23 cellular contexts compared by ENCODE assay signal in the genomic region with DNA sequence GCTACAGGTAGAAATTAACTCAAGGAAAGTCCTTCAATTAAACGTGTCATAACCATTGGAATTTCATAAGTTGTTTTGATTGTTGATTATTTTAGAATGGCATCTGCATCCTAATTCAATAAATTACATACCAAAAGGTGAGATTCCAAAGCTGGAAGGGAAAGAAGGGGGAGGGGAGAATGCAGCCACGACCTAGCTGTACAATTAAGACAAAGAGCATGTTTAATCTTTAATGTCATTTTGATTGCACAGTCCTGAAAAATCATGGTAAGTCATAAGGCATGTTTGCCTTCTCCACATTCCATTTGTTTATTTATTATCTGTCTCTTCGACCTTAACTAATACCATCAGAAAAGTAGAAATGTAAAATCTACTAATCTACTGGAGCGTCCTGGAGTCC.
"Had no signal": no experiment of that assay in that cellular context is flagged by ENCODE, and none has a peak within 500 bp of the region (broad histone marks: within the 10 kb centered on the region; RNA-seq: fewer than 3 reads in every experiment).

No MANE protein-coding gene starts in this region.

- H3K4me3 ChIP-seq: adrenal gland, lung, ovary, sigmoid colon, thyroid gland had no signal

- DNase-seq: activated CD4-positive, CD25-positive, alpha-beta regulatory T cell treated with anti-CD3 and anti-CD28 coated beads, Interleukin-2, amount 50 U/mL, for 72 hours; activated CD8-positive, alpha-beta memory T cell treated with anti-CD3 and anti-CD28 coated beads for 24 hours; activated CD8-positive, alpha-beta memory T cell treated with anti-CD3 and anti-CD28 coated beads, Interleukin-2, amount 50 U/mL, for 48 hours; activated effector memory CD4-positive, alpha-beta T cell treated with anti-CD3 and anti-CD28 coated beads, Interleukin-2, amount 50 U/mL, for 16 hours; activated T-cell treated with anti-CD3 and anti-CD28 coated beads, Interleukin-2, amount 50 U/mL, for 48 hours; adrenal gland; dorsolateral prefrontal cortex; hypothalamus; kidney; ovary; sigmoid colon; stimulated activated CD4-positive, alpha-beta T cell treated with anti-CD3 and anti-CD28 coated beads, Interleukin-1b, Interleukin-23, amount 100 ng/mL, for 48 hours; stimulated activated CD8-positive, alpha-beta memory T cell treated with anti-CD3 and anti-CD28 coated beads, Interleukin-4, amount 100 ng/mL, for 48 hours; stimulated activated naive CD4-positive, alpha-beta T cell treated with Interleukin-2 at 50 U/mL for 16 hours; thyroid gland had no signal

- H3K36me3 ChIP-seq: adrenal gland, ovary, sigmoid colon, thyroid gland had no signal

- H3K27me3 ChIP-seq: adrenal gland, ovary, sigmoid colon, thyroid gland had no signal

- H3K4me3 Mint-ChIP-seq: endodermal cell, neural crest cell had no signal

- ATAC-seq: activated naive CD4-positive, alpha-beta T cell treated with anti-CD3 and anti-CD28 coated beads, Interleukin-2, amount 50 U/mL, for 72 hours; left lobe of liver had no signal

- H3K36me3 Mint-ChIP-seq: activated naive CD4-positive, alpha-beta T cell treated with anti-CD3 and anti-CD28 coated beads, Interleukin-2, amount 50 U/mL, for 72 hours had no signal

- H3K4me1 ChIP-seq: adrenal gland had no signal

- H3K27ac ChIP-seq: adrenal gland, ovary, sigmoid colon, thyroid gland had no signal

- FAIRE-seq: bronchial epithelial cell, frontal cortex, kidney, urothelium cell line had no signal

- H3K27ac Mint-ChIP-seq: activated naive CD4-positive, alpha-beta T cell treated with anti-CD3 and anti-CD28 coated beads, Interleukin-2, amount 50 U/mL, for 72 hours had no signal

- H3K9me3 Mint-ChIP-seq: activated naive CD4-positive, alpha-beta T cell treated with anti-CD3 and anti-CD28 coated beads, Interleukin-2, amount 50 U/mL, for 72 hours; endodermal cell; neural crest cell had no signal

- H3K9me3 ChIP-seq: adrenal gland, ovary, sigmoid colon, thyroid gland had no signal
